Comparison of ENCODE assay signal across 8 cellular contexts in the genomic region with DNA sequence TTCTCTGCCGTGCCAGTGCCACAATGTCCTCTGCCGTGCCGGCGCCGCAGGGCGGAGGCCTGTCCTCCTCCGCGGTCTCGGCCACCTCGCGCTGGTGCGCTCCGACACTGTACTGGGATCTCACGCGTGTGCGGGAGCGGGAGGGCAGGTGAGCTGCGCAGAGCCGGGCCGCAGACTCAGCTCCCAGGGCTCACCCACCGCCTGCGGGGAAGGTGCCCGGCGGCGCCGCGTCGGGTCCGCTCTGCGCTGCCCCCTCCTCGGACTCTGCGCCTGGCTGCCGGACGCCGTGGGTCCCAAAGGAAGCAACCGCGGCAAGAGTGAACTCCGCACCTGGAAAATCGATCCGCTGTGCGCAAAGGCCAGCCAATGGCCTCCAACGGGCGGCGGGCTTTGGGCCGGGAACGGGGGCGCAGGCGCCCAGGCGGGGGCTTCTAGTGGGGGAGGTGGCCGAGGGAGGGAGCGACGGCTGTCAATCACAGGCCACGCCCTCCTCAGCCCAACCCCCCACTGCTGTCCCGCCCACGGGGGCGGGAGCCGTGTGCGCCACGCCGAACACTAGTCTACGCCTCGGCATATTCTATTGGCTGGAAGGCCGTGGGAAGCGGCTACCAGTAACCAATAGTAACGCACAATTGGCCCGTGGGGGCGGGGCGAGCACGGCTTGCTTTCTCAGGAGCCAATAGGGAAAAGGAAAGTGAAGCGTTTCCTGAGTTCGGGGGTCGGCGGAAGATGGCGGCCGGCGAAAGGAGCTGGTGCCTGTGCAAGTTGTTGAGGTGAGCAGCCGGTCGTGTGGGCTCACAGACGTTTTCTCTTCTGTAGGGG. TPM values are rescaled to one million over a fixed set of nuclear protein-coding genes. Genes with fewer than 3 reads are reported as not detected.
DNase-seq lines count a peak whose midpoint lies in the region; ATAC-seq and TF ChIP-seq lines count a peak whose summit lies in the region.

Gene ALG11 (plus strand): TSS at position 709 of the 822 bp plus-strand sequence. CDS start 21 bp downstream, at position 730.

- H3K27ac ChIP-seq in PC-9 (peak within 1 kb of the TSS; percentile 41), esophagus (ENCODE audit: low read depth in 2 of 2, low read length in 1 of 2) (peak within 1 kb of the TSS; percentile 29 to 74), muscle layer of colon (ENCODE audit: low read depth, low read length) (peak within 1 kb of the TSS; percentile 70)

- no peaks in the 10 kb centered on the region for H3F3A ChIP-seq in PC-9 (ENCODE audit: insufficient read depth, low read depth)

- H3K4me2 ChIP-seq in PC-9 = peak within 1 kb of the TSS; percentile 84

- TF ChIP-seq CTCF in PC-9 (conservative IDR thresholded peaks at IDR 0.05) = no peak

- POLR2A ChIA-PET in PC-9 (lab: Charles Lee; ENCODE audit: unreplicated experiment) = interaction anchor here (0.6 kb wide), 2 partner anchors 214 to 573 kb away, joined by 3 to 5 read pairs; no protein-coding TSS in a partner anchor

- BruUV-seq in PC-9 (replicated peaks; lab: Mats Ljungman, UMichigan) = no TSS peak

- CTCF ChIA-PET in PC-9 (lab: Charles Lee) = no interaction called here

- H3K79me2 ChIP-seq in PC-9 (ENCODE audit: low read depth) = peaks cover 38% of the 10 kb centered on the region

- ATAC-seq in GM21619 (IDR thresholded peaks at IDR 0.05; ENCODE audit: unreplicated experiment) = peak; percentile 99

- no peaks in the 10 kb centered on the region for H3K36me3 ChIP-seq in PC-9 (ENCODE audit: low read depth)
- H3K36me3 ChIP-seq in esophagus (ENCODE audit: control insufficient read depth in 2 of 2, insufficient read depth in 2 of 2, low read length in 1 of 2) = no peaks in the 10 kb centered on the region
- H3K36me3 ChIP-seq in muscle layer of colon (ENCODE audit: insufficient read depth, low read length) = no peaks in the 10 kb centered on the region

- 0 to 1% methylated on average over 76 to 79 of the region's 79 CpGs for WGBS in esophagus, 2 donors

- peak; percentile 97 for DNase-seq in DMS153 (lab: John Stamatoyannopoulos, UW)
- peak; percentile 98 for DNase-seq in Jurkat, Clone E6-1 (ENCODE audit: low read depth, low spot score)
- peak; percentile 93 to 99 for DNase-seq in PC-9
- peak; percentile 100 for DNase-seq in activated T-cell treated with anti-CD3 and anti-CD28 coated beads, Interleukin-2, amount 50 U/mL, for 1 hour
- DNase-seq in stimulated activated CD8-positive, alpha-beta memory T cell treated with anti-CD3 and anti-CD28 coated beads, Interleukin-7, amount 100 ng/mL, for 24 hours (ENCODE audit: low read depth) = peak; percentile 100

- H3K4me1 ChIP-seq in PC-9 (replicated peaks; ENCODE audit: insufficient read depth) = peaks cover 9% of the 10 kb centered on the region
- H3K4me1 ChIP-seq in esophagus (ENCODE audit: control insufficient read depth in 2 of 2, insufficient read depth in 2 of 2, low read length in 1 of 2) = no peaks in the 10 kb centered on the region
- H3K4me1 ChIP-seq in muscle layer of colon (ENCODE audit: insufficient read depth, low read length) = peaks cover 24% of the 10 kb centered on the region

- H3K9ac ChIP-seq in muscle layer of colon (ENCODE audit: low read length) = peak within 1 kb of the TSS; percentile 78

- intact Hi-C loops in PC-9 (cut with micrococcal nuclease; ENCODE audit: unreplicated experiment) = loop anchor here (5.0 kb wide), 1 partner anchor 440 kb away; the partner anchor contains the start of gene VPS36

- no peaks in the 10 kb centered on the region for H3K9me3 ChIP-seq in PC-9 (ENCODE audit: insufficient read depth, low read depth)
- H3K9me3 ChIP-seq in esophagus (ENCODE audit: control insufficient read depth in 2 of 2, insufficient read depth in 1 of 2, low read depth in 1 of 2, low read length in 1 of 2) = no peaks in the 10 kb centered on the region
- no peaks in the 10 kb centered on the region for H3K9me3 ChIP-seq in muscle layer of colon (ENCODE audit: low read length)

- no peaks in the 10 kb centered on the region for H4K20me1 ChIP-seq in PC-9 (ENCODE audit: insufficient read depth)

- H3K4me3 ChIP-seq in Jurkat, Clone E6-1 (ENCODE audit: low read length) = peak within 1 kb of the TSS; percentile 98
- H3K4me3 ChIP-seq in PC-9 (peak within 1 kb of the TSS; percentile 97), esophagus (ENCODE audit: low read depth in 1 of 2, low read length in 2 of 2) (peak within 1 kb of the TSS; percentile 82 to 90), muscle layer of colon (ENCODE audit: low read depth in 1 of 2, low read length in 2 of 2) (peak within 1 kb of the TSS; percentile 90 to 99)

- peak within 1 kb of the TSS; percentile 98 for H2AFZ ChIP-seq in PC-9

- H3K27me3 ChIP-seq in PC-9 (ENCODE audit: insufficient read depth, low read depth) (peaks cover 4% of the 10 kb centered on the region; the same call in 1 of the 2 replicates), esophagus (ENCODE audit: control insufficient read depth in 1 of 2, insufficient read depth in 2 of 2, low read length in 2 of 2) (no peaks in the 10 kb centered on the region), muscle layer of colon (ENCODE audit: control insufficient read depth in 1 of 2, insufficient read depth in 2 of 2, low read length in 2 of 2) (no peaks in the 10 kb centered on the region)

- H3K9me2 ChIP-seq in PC-9 (ENCODE audit: insufficient read depth) = no peaks in the 10 kb centered on the region

RNA-seq across cellular contexts. Expression of gene ALG11, which starts in this region (rescaled TPM):
- 18.4 TPM for polyA plus RNA-seq in Jurkat, Clone E6-1 (2012; ENCODE audit: insufficient read depth, insufficient read length)
- total RNA-seq in PC-9 (2021) = 15.0 and 15.7 TPM in 2 replicates
- 1 to 10 TPM; 2.3 to 2.9 TPM for polyA plus RNA-seq in esophagus

Comparison
In these comparisons a context has a peak if more than half of its experiments do, and no peak if none do; other contexts are left out.
1. Peak in every context shown above with its lines: DNase-seq, ATAC-seq, H3K4me3 ChIP-seq and H3K27ac ChIP-seq.